In the genomic region with DNA sequence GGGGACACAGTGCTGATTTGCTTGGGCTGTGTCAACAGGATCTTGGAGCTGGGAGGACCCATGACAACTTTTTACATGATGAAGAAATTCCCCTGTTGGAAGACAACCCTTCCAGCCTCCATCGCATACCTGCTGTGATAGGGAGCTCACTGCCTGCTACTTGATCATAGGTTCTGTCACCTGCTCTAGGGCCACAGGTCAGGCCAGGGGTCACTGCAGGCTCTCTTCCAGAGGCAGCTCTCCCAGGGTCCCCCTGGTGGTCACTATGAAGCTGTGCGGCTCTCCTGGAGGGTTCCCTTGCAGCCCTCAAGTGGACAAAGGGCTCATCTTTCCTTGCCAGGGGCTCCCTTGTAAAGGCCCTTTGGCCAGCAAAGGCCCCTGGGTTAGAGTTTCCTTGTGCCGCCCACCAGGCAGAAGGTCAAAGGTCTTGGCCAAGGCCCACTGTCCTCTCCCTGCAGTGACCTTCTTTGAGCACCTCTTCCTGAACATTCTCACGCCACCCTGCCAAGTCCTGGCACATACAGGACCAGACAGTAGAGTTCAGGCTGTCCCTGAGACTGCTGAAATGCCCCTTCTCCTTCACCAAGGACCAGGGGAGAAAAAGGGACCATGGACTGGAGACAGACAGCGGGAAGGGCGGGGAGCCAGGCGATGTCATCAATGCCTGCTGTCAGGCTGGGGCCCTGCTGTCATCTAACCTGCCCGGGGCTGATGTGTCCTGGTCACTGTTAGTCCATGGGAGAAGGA, we compare ENCODE assay signal across 8 cellular contexts.
DNase-seq lines count a peak whose midpoint lies in the region; ATAC-seq and TF ChIP-seq lines count a peak whose summit lies in the region.

No MANE protein-coding gene starts in this region.

- TF ChIP-seq POLR2A in thyroid gland (IDR thresholded peaks at IDR 0.05) = no peak

- H3K36me3 ChIP-seq in ascending aorta = no peaks in the 10 kb centered on the region
- no peaks in the 10 kb centered on the region for H3K36me3 ChIP-seq in thyroid gland

- ATAC-seq in GM18498 (IDR thresholded peaks at IDR 0.05; ENCODE audit: unreplicated experiment) (peak; percentile 73), GM19452 (IDR thresholded peaks at IDR 0.05; ENCODE audit: unreplicated experiment) (no peak), HG02610 (IDR thresholded peaks at IDR 0.05; ENCODE audit: unreplicated experiment) (no peak)

- no peaks in the 10 kb centered on the region for H3K27me3 ChIP-seq in ascending aorta
- no peaks in the 10 kb centered on the region for H3K27me3 ChIP-seq in thyroid gland

- H3K4me1 ChIP-seq in ascending aorta (peaks cover 7 to 13% of the 10 kb centered on the region in 2 donors), thyroid gland (peaks cover 0 to 7% of the 10 kb centered on the region in 2 donors)

- intact Hi-C loops in ascending aorta (cut with DNase I) (loop anchor here (1.0 to 5.0 kb wide), 3 partner anchors 106 to 250 kb away; no protein-coding TSS in a partner anchor), thyroid gland (cut with DNase I) (loop anchor here (5.0 kb wide), 2 partner anchors 186 to 246 kb away; no protein-coding TSS in a partner anchor)

- 83 to 87% methylated on average over 5 to 7 of the region's 8 CpGs for WGBS in thyroid gland, 2 donors

- TF ChIP-seq CTCF in AG10803 (conservative IDR thresholded peaks at IDR 0.05; ENCODE audit: low read length) = peak; percentile 88
- TF ChIP-seq CTCF in LNCaP clone FGC (IDR thresholded peaks at IDR 0.05; ENCODE audit: control insufficient read depth, extremely low read depth, insufficient read depth) = peak; percentile 47
- peak; percentile 69 to 78 (median 72) for TF ChIP-seq CTCF in ascending aorta (IDR thresholded peaks at IDR 0.05)
- peak; percentile 57 to 81 (median 68) for TF ChIP-seq CTCF in thyroid gland (IDR thresholded peaks at IDR 0.05)

- no peaks in the 10 kb centered on the region for H3K9me3 ChIP-seq in ascending aorta
- H3K9me3 ChIP-seq in thyroid gland = no peaks in the 10 kb centered on the region

- H3K4me3 ChIP-seq in AG10803 (ENCODE audit: low read length) (no peak overlapping the region), LNCaP clone FGC (ENCODE audit: low read depth, low read length) (no peak overlapping the region), ascending aorta (no peak overlapping the region), thyroid gland (replicated peaks in 1 of 3) (no peak overlapping the region)

- peak; percentile 31 for DNase-seq in AG10803 (ENCODE audit: low read depth)
- DNase-seq in LNCaP clone FGC (ENCODE audit: low read depth) = no peak
- DNase-seq in ascending aorta (ENCODE audit: low spot score in 2 of 2) = peak in 1 of 2 donors; percentile 63
- peak; percentile 89 for DNase-seq in iPS-NIHi11 (ENCODE audit: low spot score)
- DNase-seq in thyroid gland = peak; percentile 29 to 30

- H3K27ac ChIP-seq in ascending aorta (no peak overlapping the region), thyroid gland (no peak overlapping the region)
